In genomic region chr14:64234877-64235651, GRCh38 we compare ENCODE assay signal across 1 cellular context.
A peak's percentile ranks its signal among the peaks of the same experiment; 100 is the strongest.
TF ChIP-seq lines count a peak whose summit lies in the region.

No MANE protein-coding gene starts in this region.

TF ChIP-seq in GM12878, 131 proteins besides CTCF, POLR2A, EP300 and RAD21 (continued from another document):
- TF ChIP-seq ZBTB4 (CRISPR knock-in tag; IDR thresholded peaks at IDR 0.05) (no peak), CHD2 (IDR thresholded peaks at IDR 0.05; ENCODE audit: borderline replicate concordance, low read depth, low read length) (no peak), IRF3 (IDR thresholded peaks at IDR 0.05) (no peak), TBL1XR1 (IDR thresholded peaks at IDR 0.05; ENCODE audit: low read depth, low read length) (peak; percentile 20; the same call in 1 of the 2 replicates), ZNF24 (IDR thresholded peaks at IDR 0.05) (no peak), TCF3 (IDR thresholded peaks at IDR 0.05; ENCODE audit: borderline replicate concordance, insufficient read depth, low read depth, low read length) (no peak), IKZF2 (IDR thresholded peaks at IDR 0.05) (peak; percentile 53 to 63; a peak in 2 of 4 replicates), PRDM15 (CRISPR knock-in tag; IDR thresholded peaks at IDR 0.05) (0 out of 2 replicates have a peak, but pooled peaks have one; percentile 50), USF2 (IDR thresholded peaks at IDR 0.05; ENCODE audit: borderline replicate concordance, low read depth, low read length) (peak; percentile 22; the same call in 1 of the 2 replicates), USF1 (IDR thresholded peaks at IDR 0.05; ENCODE audit: borderline replicate concordance, extremely low read length, insufficient read depth, low read depth, low read length) (peak; percentile 80), RBBP5 (conservative IDR thresholded peaks at IDR 0.05) (0 out of 2 replicates have a peak, but pooled peaks have one; percentile 4), ZNF687 (IDR thresholded peaks at IDR 0.05) (peak; percentile 93; the same call in 1 of the 2 replicates), RAD51 (IDR thresholded peaks at IDR 0.05) (peak; percentile 70; the same call in 1 of the 2 replicates), ATF3 (IDR thresholded peaks at IDR 0.05; ENCODE audit: borderline replicate concordance, extremely low read depth, low read depth, low read length) (no peak), PBX3 (IDR thresholded peaks at IDR 0.05; ENCODE audit: insufficient replicate concordance, low read depth, low read length) (peak; percentile 64)
